8 cellular contexts compared by ENCODE assay signal in the genomic region with DNA sequence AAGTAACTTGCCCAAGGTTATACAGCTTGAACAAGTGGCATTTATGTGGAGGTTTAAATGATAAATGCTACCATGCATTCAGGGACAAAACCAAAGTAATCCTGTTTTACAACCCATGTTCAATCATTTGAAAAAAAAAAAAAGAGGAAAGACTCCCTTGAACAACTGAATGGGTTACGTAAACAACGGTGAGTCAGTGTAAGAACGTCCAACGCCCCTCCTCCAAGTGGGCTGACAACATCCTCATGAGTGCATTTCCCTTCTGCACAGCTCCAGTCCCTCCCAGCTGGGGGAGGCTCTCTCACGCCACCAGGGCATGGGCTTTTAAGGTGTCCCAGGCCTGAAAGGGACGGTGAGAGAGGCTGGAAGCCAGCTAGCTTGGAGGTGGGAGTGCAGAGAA.
A peak's percentile ranks its signal among the peaks of the same experiment; 100 is the strongest.
DNase-seq lines count a peak whose midpoint lies in the region.

No MANE protein-coding gene starts in this region.

- no peak overlapping the region for H2BK120ac ChIP-seq in mesendoderm (ENCODE audit: low read depth, low read length)

- DNase-seq in DMS79 treated with DMSO at 0.1 percent for 48 hours (lab: John Stamatoyannopoulos, UW), result peak; percentile 61
- peak; percentile 12 for DNase-seq in NCI-H2196 treated with DMSO at 0.1 percent for 48 hours (lab: John Stamatoyannopoulos, UW; ENCODE audit: unreplicated experiment)
- DNase-seq in activated CD4-positive, alpha-beta T cell treated with anti-CD3 and anti-CD28 coated beads, Interleukin-2, amount 50 U/mL, for 1 hour, result peak; percentile 72
- peak; percentile 72 for DNase-seq in effector CD4-positive, alpha-beta T cell
- DNase-seq in mesendoderm, result peak; percentile 90
- peak; percentile 37 to 47 for DNase-seq in stimulated activated CD8-positive, alpha-beta memory T cell treated with anti-CD3 and anti-CD28 coated beads, Interleukin-4, amount 100 ng/mL, for 1 hour (ENCODE audit: low read depth in 2 of 2, low spot score in 1 of 2)
- DNase-seq in cerebellum (ENCODE audit: low spot score), result no peak
- no peak for DNase-seq in globus pallidus (ENCODE audit: low spot score)

- H3K79me1 ChIP-seq in mesendoderm (ENCODE audit: low read length), result peaks cover 3% of the 10 kb centered on the region

- no peak overlapping the region for H3K23ac ChIP-seq in mesendoderm (ENCODE audit: low read length)

- no peaks in the 10 kb centered on the region for H3K36me3 ChIP-seq in mesendoderm (ENCODE audit: control insufficient read depth, insufficient read depth, low read length)

- H3K4ac ChIP-seq in mesendoderm (ENCODE audit: low read depth, low read length), result no peak overlapping the region

- H3K27ac ChIP-seq in mesendoderm (ENCODE audit: low read depth, low read length), result no peak overlapping the region

- no peak overlapping the region for H4K8ac ChIP-seq in mesendoderm (ENCODE audit: low read depth, low read length)

- H3K9ac ChIP-seq in mesendoderm (ENCODE audit: low read length), result no peak overlapping the region

- H3K79me2 ChIP-seq in mesendoderm (ENCODE audit: control insufficient read depth, insufficient read depth, low read length), result no peaks in the 10 kb centered on the region

- no peak overlapping the region for H3K4me3 ChIP-seq in mesendoderm (ENCODE audit: low read length)

- no peak overlapping the region for H4K5ac ChIP-seq in mesendoderm (ENCODE audit: low read length)

- H3K56ac ChIP-seq in mesendoderm (ENCODE audit: low read length), result peak overlapping the region; percentile 57

- WGBS in mesendoderm (ENCODE audit: extremely low coverage, insufficient coverage, low lambda C conversion rate), result no CpG with 5 or more reads among the region's 6 CpGs

- peaks cover 5% of the 10 kb centered on the region for H3K4me1 ChIP-seq in mesendoderm (ENCODE audit: control insufficient read depth, low read depth, low read length)

- H3K4me2 ChIP-seq in mesendoderm (ENCODE audit: low read length), result no peak overlapping the region

- H3K27me3 ChIP-seq in mesendoderm (ENCODE audit: insufficient read depth, low read length, poor library complexity), result no peaks in the 10 kb centered on the region

- H2BK15ac ChIP-seq in mesendoderm (replicated peaks; ENCODE audit: low read depth), result no peak overlapping the region

- no peak overlapping the region for H2BK5ac ChIP-seq in mesendoderm (ENCODE audit: low read length)

- no peak overlapping the region for H2AK5ac ChIP-seq in mesendoderm (ENCODE audit: low read length)

- no peak overlapping the region for H3K18ac ChIP-seq in mesendoderm (ENCODE audit: low read length)

Comparison
In these comparisons a context has a peak if more than half of its experiments do, and no peak if none do; other contexts are left out.
1. DNase-seq: peak in DMS79 treated with DMSO at 0.1 percent for 48 hours (single experiment), NCI-H2196 treated with DMSO at 0.1 percent for 48 hours (single experiment), activated CD4-positive, alpha-beta T cell treated with anti-CD3 and anti-CD28 coated beads, Interleukin-2, amount 50 U/mL, for 1 hour (single experiment), effector CD4-positive, alpha-beta T cell (single experiment), mesendoderm (single experiment) and stimulated activated CD8-positive, alpha-beta memory T cell treated with anti-CD3 and anti-CD28 coated beads, Interleukin-4, amount 100 ng/mL, for 1 hour (2 of 2); none in cerebellum (single experiment) and globus pallidus (single experiment).